Comparison of ENCODE assay signal across 10 cellular contexts in the genomic region with DNA sequence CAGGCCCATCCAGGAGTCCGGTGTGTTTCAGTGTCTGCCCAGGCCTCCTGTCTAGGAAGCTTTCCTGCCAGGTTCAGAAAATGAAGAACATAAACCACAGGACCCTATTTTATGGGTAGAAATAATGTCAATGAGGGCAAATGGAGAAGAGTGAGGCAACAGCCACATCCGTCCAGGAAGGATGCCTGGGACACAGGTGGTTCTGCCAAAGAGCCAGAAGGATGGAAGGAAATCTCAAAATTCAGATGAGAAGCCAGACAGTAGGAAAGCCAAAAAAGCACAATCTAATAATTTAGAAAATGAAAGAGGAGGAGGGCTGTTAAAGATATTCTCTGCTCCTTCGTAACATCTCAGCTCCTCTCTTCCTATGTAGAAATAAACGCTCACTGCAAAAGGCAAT.
DNase-seq lines count a peak whose midpoint lies in the region; ATAC-seq and TF ChIP-seq lines count a peak whose summit lies in the region.
"Had no signal": no experiment of that assay in that cellular context is flagged by ENCODE, and none has a peak within 500 bp of the region (broad histone marks: within the 10 kb centered on the region; RNA-seq: fewer than 3 reads in every experiment).

No MANE protein-coding gene starts in this region.

- peaks cover 63% of the 10 kb centered on the region for H3K4me1 ChIP-seq in KMS-11 (ENCODE audit: low read depth, poor library complexity, severe bottlenecking)
- peaks cover 0 to 19% (median 13%) of the 10 kb centered on the region in 4 donors for H3K4me1 ChIP-seq in sigmoid colon

- H2AFZ ChIP-seq in KMS-11 (ENCODE audit: low read depth): no peak overlapping the region

- peaks cover 24% of the 10 kb centered on the region for H3K36me3 Mint-ChIP-seq in T-helper 1 cell treated with Interleukin-12 subunit alpha and Interleukin-12 subunit beta and Interleukin-4 antibody, amounts not matched to agents 30 μg/mL and 1 μg/mL, for 36 hours (ENCODE audit: low read depth)

- peaks cover 16% of the 10 kb centered on the region for H3K9me3 Mint-ChIP-seq in T-helper 1 cell treated with Interleukin-12 subunit alpha and Interleukin-12 subunit beta and Interleukin-4 antibody, amounts not matched to agents 30 μg/mL and 1 μg/mL, for 36 hours

- TF ChIP-seq POLR2A in sigmoid colon (IDR thresholded peaks at IDR 0.05): no peak

- no peaks in the 10 kb centered on the region for H4K20me1 ChIP-seq in KMS-11 (ENCODE audit: insufficient read depth)

- TF ChIP-seq CTCF in KMS-11 (conservative IDR thresholded peaks at IDR 0.05; ENCODE audit: low read depth, low read length) (no peak), sigmoid colon (IDR thresholded peaks at IDR 0.05) (no peak)

- no peaks in the 10 kb centered on the region for H3K9me3 ChIP-seq in sigmoid colon
- H3K9me3 ChIP-seq: breast epithelium had no signal

- H3K27me3 ChIP-seq in KMS-11 (ENCODE audit: insufficient read depth, low read depth) (no peaks in the 10 kb centered on the region), sigmoid colon (no peaks in the 10 kb centered on the region)
- H3K27me3 ChIP-seq: breast epithelium had no signal

- WGBS in sigmoid colon, 2 donors: 77 to 86% methylated on average over 4 of the region's 4 CpGs

- H3K27ac ChIP-seq in KMS-11 (peak overlapping the region; percentile 80), sigmoid colon (peak overlapping the region in 3 of 4 donors; percentile 46 to 59 (median 51))

- H3K4me1 Mint-ChIP-seq in T-helper 1 cell treated with Interleukin-12 subunit alpha and Interleukin-12 subunit beta and Interleukin-4 antibody, amounts not matched to agents 30 μg/mL and 1 μg/mL, for 36 hours (ENCODE audit: low read depth): peaks cover 57% of the 10 kb centered on the region

- intact Hi-C loops in sigmoid colon (cut with DNase I): loop anchor here (10.0 kb wide), 1 partner anchor 265 kb away; the partner anchor contains the start of gene AUH

- DNase-seq in T-helper 1 cell: no peak
- DNase-seq in cerebellum (ENCODE audit: low spot score): peak; percentile 56
- DNase-seq in sigmoid colon: no peak
- DNase-seq in NCI-H2107 treated with DMSO at 0.1 percent for 48 hours (lab: John Stamatoyannopoulos, UW; ENCODE audit: unreplicated experiment): no peak
- DNase-seq: islet precursor cell had no signal

- H3K4me2 ChIP-seq in KMS-11: peak overlapping the region; percentile 76

- peak overlapping the region; percentile 88 for H3K27ac Mint-ChIP-seq in T-helper 1 cell treated with Interleukin-12 subunit alpha and Interleukin-12 subunit beta and Interleukin-4 antibody, amounts not matched to agents 30 μg/mL and 1 μg/mL, for 36 hours

- H3K4me3 Mint-ChIP-seq in T-helper 1 cell treated with Interleukin-12 subunit alpha and Interleukin-12 subunit beta and Interleukin-4 antibody, amounts not matched to agents 30 μg/mL and 1 μg/mL, for 36 hours: peak overlapping the region; percentile 68

- H3K9ac ChIP-seq in KMS-11: peak overlapping the region; percentile 50; the same call in 1 of the 2 replicates

- ATAC-seq in GM21528 (IDR thresholded peaks at IDR 0.05; ENCODE audit: low FRiP score, unreplicated experiment) (no peak), HG02610 (IDR thresholded peaks at IDR 0.05; ENCODE audit: unreplicated experiment) (no peak)

- H3K4me3 ChIP-seq in KMS-11 (IDR thresholded peaks at IDR 0.05; ENCODE audit: insufficient read depth, low read depth, low read length): no peak overlapping the region
- H3K4me3 ChIP-seq in sigmoid colon: no peak overlapping the region

- TF ChIP-seq EP300 in sigmoid colon (IDR thresholded peaks at IDR 0.05): no peak

- no peaks in the 10 kb centered on the region for H3K27me3 Mint-ChIP-seq in T-helper 1 cell treated with Interleukin-12 subunit alpha and Interleukin-12 subunit beta and Interleukin-4 antibody, amounts not matched to agents 30 μg/mL and 1 μg/mL, for 36 hours (ENCODE audit: low read depth)

- no peaks in the 10 kb centered on the region; the same call in 1 of the 2 replicates for H3K36me3 ChIP-seq in KMS-11 (ENCODE audit: insufficient read depth)
- no peaks in the 10 kb centered on the region for H3K36me3 ChIP-seq in sigmoid colon
- H3K36me3 ChIP-seq: breast epithelium had no signal

- H3K79me2 ChIP-seq in KMS-11 (ENCODE audit: insufficient read depth, low read depth): no peaks in the 10 kb centered on the region
